ENCODE assay signal across 17 cellular contexts in genomic region chr3:181956122-181956521, GRCh38.
DNase-seq lines count a peak whose midpoint lies in the region; ATAC-seq and TF ChIP-seq lines count a peak whose summit lies in the region.
"Had no signal": no experiment of that assay in that cellular context is flagged by ENCODE, and none has a peak within 500 bp of the region (broad histone marks: within the 10 kb centered on the region; RNA-seq: fewer than 3 reads in every experiment).

No MANE protein-coding gene starts in this region.

- no peaks in the 10 kb centered on the region for H3K9me3 ChIP-seq in transverse colon
- no peaks in the 10 kb centered on the region for H3K9me3 ChIP-seq in left ventricle myocardium inferior (replicated peaks)
- H3K9me3 ChIP-seq: BE2C had no signal

- TF ChIP-seq EP300 in transverse colon (IDR thresholded peaks at IDR 0.05; ENCODE audit: low read depth) = no peak

- intact Hi-C loops in transverse colon (cut with DNase I; ENCODE audit: low total_unique reads) (no loop called here), left ventricle myocardium inferior (cut with micrococcal nuclease) (no loop called here)

- H3K27ac ChIP-seq in transverse colon (peak overlapping the region in 1 of 4 donors; percentile 17), left ventricle myocardium inferior (replicated peaks) (no peak overlapping the region)

- H3K4me3 ChIP-seq in transverse colon (no peak overlapping the region), left ventricle myocardium inferior (no peak overlapping the region)

- TF ChIP-seq POLR2A in transverse colon (IDR thresholded peaks at IDR 0.05) = no peak

- H3K27me3 ChIP-seq in transverse colon = no peaks in the 10 kb centered on the region
- no peaks in the 10 kb centered on the region for H3K27me3 ChIP-seq in left ventricle myocardium inferior (ENCODE audit: low read depth)
- H3K27me3 ChIP-seq: BE2C had no signal

- no peaks in the 10 kb centered on the region for H3K36me3 ChIP-seq in transverse colon
- no peaks in the 10 kb centered on the region for H3K36me3 ChIP-seq in left ventricle myocardium inferior
- H3K36me3 ChIP-seq: BE2C had no signal

- WGBS in transverse colon (ENCODE audit: low coverage in 1 of 2), 2 donors = 86% methylated on average over 5 of the region's 5 CpGs; no CpG with 5 or more reads in 1 of the 2 donors

- TF ChIP-seq CTCF in transverse colon (IDR thresholded peaks at IDR 0.05) (no peak), left ventricle myocardium inferior (IDR thresholded peaks at IDR 0.05; ENCODE audit: borderline replicate concordance) (no peak)

- DNase-seq in OCI-M1 (lab: John Stamatoyannopoulos, UW) (peak; percentile 5), transverse colon (peak; percentile 15), LoVo (ENCODE audit: low spot score) (no peak), left ventricle myocardium inferior (no peak)
- DNase-seq: activated B cell treated with CpG ODN at 0.5 μM for 24 hours; activated naive CD8-positive, alpha-beta T cell treated with anti-CD3 and anti-CD28 coated beads, Interleukin-2, amount 50 U/mL, for 24 hours; BE2C; dermis blood vessel endothelial cell; IMR-90; left cardiac atrium; NCI-H1048; NCI-H2081 treated with DMSO at 0.1 percent for 48 hours; NCI-H510A; Right ventricle myocardium superior had no signal

- ATAC-seq in GM21367 (IDR thresholded peaks at IDR 0.05; ENCODE audit: unreplicated experiment) (peak; percentile 30), HG03039 (IDR thresholded peaks at IDR 0.05; ENCODE audit: unreplicated experiment) (peak; percentile 49), HG03135 (IDR thresholded peaks at IDR 0.05; ENCODE audit: unreplicated experiment) (no peak)
- ATAC-seq: activated naive CD8-positive, alpha-beta T cell treated with anti-CD3 and anti-CD28 coated beads, Interleukin-2, amount 50 U/mL, for 24 hours; left cardiac atrium had no signal

- no peaks in the 10 kb centered on the region for H3K4me1 ChIP-seq in transverse colon
- H3K4me1 ChIP-seq in left ventricle myocardium inferior = no peaks in the 10 kb centered on the region
- H3K4me1 ChIP-seq: BE2C had no signal

- in situ Hi-C loops in transverse colon (cut with MboI; ENCODE audit: low pct_ligation_motif_present in 1 of 4, low pct_unique_long_range_greater_than_20kb in 1 of 4, low sequenced_read_pairs in 3 of 4) = no loop called here

Comparison
In these comparisons a context has a peak if more than half of its experiments do, and no peak if none do; other contexts are left out.
1. DNase-seq: peak in OCI-M1 (single experiment) and transverse colon (single experiment); none in LoVo (single experiment) and left ventricle myocardium inferior (single experiment).